ENCODE assay signal across 25 cellular contexts in genomic region chr17:71325886-71326285, GRCh38.
"Had no signal": no experiment of that assay in that cellular context is flagged by ENCODE, and none has a peak within 500 bp of the region (broad histone marks: within the 10 kb centered on the region; RNA-seq: fewer than 3 reads in every experiment).

No MANE protein-coding gene starts in this region.

- H2AFZ ChIP-seq: neural progenitor cell, parathyroid adenoma had no signal

- H3K27me3 ChIP-seq: neural progenitor cell, ovary, right lobe of liver, sigmoid colon, stomach, thyroid gland, tibial nerve, upper lobe of left lung, uterus had no signal

- H3K27ac ChIP-seq: neural progenitor cell, ovary, parathyroid adenoma, psoas muscle, right lobe of liver, sigmoid colon, stomach, thoracic aorta, thyroid gland, tibial nerve, upper lobe of left lung, uterus had no signal

- H3K4me2 ChIP-seq: neural progenitor cell had no signal

- H3K4me1 ChIP-seq: parathyroid adenoma, psoas muscle, right lobe of liver, sigmoid colon, thyroid gland, tibial nerve, uterus had no signal

- H3K9ac ChIP-seq: neural progenitor cell, parathyroid adenoma had no signal

- H3K79me2 ChIP-seq: parathyroid adenoma had no signal

- ATAC-seq: natural killer cell; psoas muscle; right cardiac atrium; right lobe of liver; stimulated activated effector memory CD8-positive, alpha-beta T cell treated with anti-CD3 and anti-CD28 coated beads, Interleukin-12 subunit alpha, Interleukin-12 subunit beta, amount 100 ng/mL, for 72 hours; stimulated activated naive B cell treated with anti-CD40 and anti-IgM and Interleukin-4, amounts not matched to agents 10 μg/mL and 1 μg/mL and 100 μg/mL, for 72 hours had no signal

- FAIRE-seq: small intestine had no signal

- DNase-seq: natural killer cell; occipital lobe; ovary; posterior cingulate gyrus; psoas muscle; right cardiac atrium; right lobe of liver; sigmoid colon; stimulated activated CD4-positive, alpha-beta T cell treated with anti-CD3 and anti-CD28 coated beads, Interleukin-15, amount 100 ng/mL, for 24 hours; stimulated activated CD4-positive, alpha-beta T cell treated with anti-CD3 and anti-CD28 coated beads, Interleukin-2, amount 100 ng/mL, for 24 hours; stimulated activated CD4-positive, alpha-beta T cell treated with anti-CD3 and anti-CD28 coated beads, Interleukin-2, amount 100 ng/mL, for 48 hours; stimulated activated CD4-positive, alpha-beta T cell treated with anti-CD3 and anti-CD28 coated beads, Interleukin-4, amount 100 ng/mL, for 24 hours; stimulated activated naive B cell treated with anti-CD40 and anti-IgM and Interleukin-4, amounts not matched to agents 10 μg/mL and 1 μg/mL and 100 μg/mL, for 72 hours; stimulated activated naive CD4-positive, alpha-beta T cell treated with Interleukin-2 at 50 U/mL for 16 hours; stomach; thyroid gland; trophoblast cell; upper lobe of left lung; uterus had no signal

- H3K4me3 ChIP-seq: neural progenitor cell, ovary, psoas muscle, right lobe of liver, sigmoid colon, stomach, thoracic aorta, thyroid gland, tibial nerve, upper lobe of left lung, uterus had no signal

- H3K9me3 ChIP-seq: ovary, psoas muscle, right lobe of liver, sigmoid colon, stomach, thoracic aorta, thyroid gland, tibial nerve, upper lobe of left lung, uterus had no signal

- H3K36me3 ChIP-seq: neural progenitor cell, ovary, right lobe of liver, sigmoid colon, stomach, thoracic aorta, thyroid gland, tibial nerve, upper lobe of left lung, uterus had no signal
